In genomic region chr15:71088155-71088554, GRCh38 we compare ENCODE assay signal across 37 cellular contexts. TPM values are rescaled to one million over a fixed set of nuclear protein-coding genes. Genes with fewer than 3 reads are reported as not detected.
"Had no signal": no experiment of that assay in that cellular context is flagged by ENCODE, and none has a peak within 500 bp of the region (broad histone marks: within the 10 kb centered on the region; RNA-seq: fewer than 3 reads in every experiment).

No MANE protein-coding gene starts in this region.

- H3K27ac ChIP-seq: adrenal gland, ascending aorta, body of pancreas, brain microvascular endothelial cell, breast epithelium, cardiac muscle cell had no signal

- H3K9me3 Mint-ChIP-seq: activated naive CD4-positive, alpha-beta T cell treated with anti-CD3 and anti-CD28 coated beads, Interleukin-2, amount 10 ng/mL, durations not matched to agents 7 days and 5 days; activated naive CD4-positive, alpha-beta T cell treated with anti-CD3 and anti-CD28 coated beads, Interleukin-2, amount 50 U/mL, for 24 hours; activated naive CD8-positive, alpha-beta T cell treated with anti-CD3 and anti-CD28 coated beads, Interleukin-2, amount 10 ng/mL, durations not matched to agents 7 days and 5 days; activated T-helper 1 cell treated with anti-CD3 and anti-CD28 coated beads, Interleukin-12 subunit alpha, Interleukin-12 subunit beta, Interleukin-2, Interleukin-4 antibody, amounts not matched to agents 30 ng/mL and 10 ng/mL and 1 ng/mL, durations not matched to agents 14 hours and 24 hours and 36 hours; activated T-helper 17 cell treated with anti-CD3 and anti-CD28 coated beads, Interleukin-2, amount 50 U/mL, for 72 hours; activated T-helper 2 cell treated with anti-CD3 and anti-CD28 coated beads, Interferon-gamma antibody, Interleukin-2, Interleukin-4, amounts not matched to agents 10 μg/mL and 5 μg/mL and 100 μg/mL, durations not matched to agents 14 hours and 24 hours and 36 hours; central memory CD8-positive, alpha-beta T cell had no signal

- H3K4me1 ChIP-seq: adrenal gland, body of pancreas, breast epithelium had no signal

- H3K4me1 Mint-ChIP-seq: activated naive CD4-positive, alpha-beta T cell treated with anti-CD3 and anti-CD28 coated beads, Interleukin-2, amount 10 ng/mL, durations not matched to agents 7 days and 5 days; activated naive CD4-positive, alpha-beta T cell treated with anti-CD3 and anti-CD28 coated beads, Interleukin-2, amount 50 U/mL, for 24 hours; activated naive CD8-positive, alpha-beta T cell treated with anti-CD3 and anti-CD28 coated beads, Interleukin-2, amount 10 ng/mL, durations not matched to agents 7 days and 5 days; activated T-helper 17 cell treated with anti-CD3 and anti-CD28 coated beads, Interleukin-2, amount 50 U/mL, for 72 hours; central memory CD8-positive, alpha-beta T cell had no signal

- H3K36me3 ChIP-seq: adrenal gland, ascending aorta, brain microvascular endothelial cell, breast epithelium, cardiac muscle cell had no signal

- H3K4me3 Mint-ChIP-seq: activated naive CD4-positive, alpha-beta T cell treated with anti-CD3 and anti-CD28 coated beads for 36 hours; activated naive CD4-positive, alpha-beta T cell treated with anti-CD3 and anti-CD28 coated beads, Interleukin-2, amount 10 ng/mL, durations not matched to agents 7 days and 5 days; activated naive CD4-positive, alpha-beta T cell treated with anti-CD3 and anti-CD28 coated beads, Interleukin-2, amount 50 U/mL, for 24 hours; activated naive CD8-positive, alpha-beta T cell; activated naive CD8-positive, alpha-beta T cell treated with anti-CD3 and anti-CD28 coated beads, Interleukin-2, amount 10 ng/mL, durations not matched to agents 7 days and 5 days; activated T-cell treated with anti-CD3 and anti-CD28 coated beads, Interleukin-2, amount 50 U/mL, for 24 hours; activated T-cell treated with anti-CD3 and anti-CD28 coated beads, Interleukin-2, amount 50 U/mL, for 4 hours; activated T-cell treated with anti-CD3 and anti-CD28 coated beads, Interleukin-2, amount 50 U/mL, for 72 hours; activated T-helper 1 cell treated with anti-CD3 and anti-CD28 coated beads, Interleukin-12 subunit alpha, Interleukin-12 subunit beta, Interleukin-2, Interleukin-4 antibody, amounts not matched to agents 30 ng/mL and 10 ng/mL and 1 ng/mL, durations not matched to agents 14 hours and 24 hours and 36 hours; activated T-helper 17 cell treated with anti-CD3 and anti-CD28 coated beads, Interleukin-2, amount 50 U/mL, for 72 hours; brain; central memory CD8-positive, alpha-beta T cell had no signal

- H3K36me3 Mint-ChIP-seq: activated naive CD4-positive, alpha-beta T cell treated with anti-CD3 and anti-CD28 coated beads, Interleukin-2, amount 10 ng/mL, durations not matched to agents 7 days and 5 days; activated naive CD4-positive, alpha-beta T cell treated with anti-CD3 and anti-CD28 coated beads, Interleukin-2, amount 50 U/mL, for 24 hours; activated naive CD4-positive, alpha-beta T cell treated with anti-CD3 and anti-CD28 coated beads, Interleukin-2, amount 50 U/mL, for 72 hours; activated naive CD8-positive, alpha-beta T cell treated with anti-CD3 and anti-CD28 coated beads, Interleukin-2, amount 10 ng/mL, durations not matched to agents 7 days and 5 days; brain had no signal

- H3K9me3 ChIP-seq: adrenal gland, ascending aorta, body of pancreas, breast epithelium had no signal

- ATAC-seq: activated naive CD4-positive, alpha-beta T cell treated with anti-CD3 and anti-CD28 coated beads, Interleukin-2, amount 50 U/mL, for 72 hours; activated T-cell treated with anti-CD3 and anti-CD28 coated beads, Interleukin-2, amount 50 U/mL, for 4 hours; activated T-cell treated with anti-CD3 and anti-CD28 coated beads, Interleukin-2, amount 50 U/mL, for 72 hours; activated T-helper 17 cell treated with anti-CD3 and anti-CD28 coated beads, Interleukin-2, amount 50 U/mL, for 72 hours; body of pancreas had no signal

- H3K27me3 Mint-ChIP-seq: brain had no signal

- H3K4me3 ChIP-seq: adrenal gland, ascending aorta, body of pancreas, breast epithelium, cardiac muscle cell had no signal

- DNase-seq: activated effector memory CD4-positive, alpha-beta T cell treated with anti-CD3 and anti-CD28 coated beads, Interleukin-2, amount 50 U/mL, for 16 hours; activated effector memory CD4-positive, alpha-beta T cell treated with Interleukin-2 at 50 U/mL for 16 hours; activated gamma-delta T cell; activated gamma-delta T cell treated with Interleukin-2 at 50 U/mL for 16 hours; activated naive CD4-positive, alpha-beta T cell; activated naive CD4-positive, alpha-beta T cell treated with anti-CD3 and anti-CD28 coated beads for 36 hours; activated naive CD4-positive, alpha-beta T cell treated with anti-CD3 and anti-CD28 coated beads, Interleukin-2, amount 10 ng/mL, durations not matched to agents 7 days and 5 days; activated naive CD4-positive, alpha-beta T cell treated with anti-CD3 and anti-CD28 coated beads, Interleukin-2, amount 50 U/mL, for 16 hours; activated naive CD4-positive, alpha-beta T cell treated with Interleukin-2 at 50 U/mL for 16 hours; activated naive CD8-positive, alpha-beta T cell treated with anti-CD3 and anti-CD28 coated beads, Interleukin-2, amount 10 ng/mL, durations not matched to agents 7 days and 5 days; activated T-cell treated with anti-CD3 and anti-CD28 coated beads for 4 hours; activated T-cell treated with anti-CD3 and anti-CD28 coated beads, Interleukin-2, amount 50 U/mL, for 1 hour; activated T-cell treated with anti-CD3 and anti-CD28 coated beads, Interleukin-2, amount 50 U/mL, for 24 hours; activated T-cell treated with anti-CD3 and anti-CD28 coated beads, Interleukin-2, amount 50 U/mL, for 4 hours; activated T-cell treated with anti-CD3 and anti-CD28 coated beads, Interleukin-2, amount 50 U/mL, for 48 hours; activated T-cell treated with anti-CD3 and anti-CD28 coated beads, Interleukin-2, amount 50 U/mL, for 72 hours; adrenal gland; amniotic stem cell; amygdala; anterior cingulate cortex; aorta; body of pancreas; brain microvascular endothelial cell; caudate nucleus; central memory CD4-positive, alpha-beta T cell; cerebellar nuclear complex had no signal

- H3K27ac Mint-ChIP-seq: activated naive CD4-positive, alpha-beta T cell treated with anti-CD3 and anti-CD28 coated beads for 36 hours; activated naive CD4-positive, alpha-beta T cell treated with anti-CD3 and anti-CD28 coated beads, Interleukin-2, amount 10 ng/mL, durations not matched to agents 7 days and 5 days; activated naive CD4-positive, alpha-beta T cell treated with anti-CD3 and anti-CD28 coated beads, Interleukin-2, amount 50 U/mL, for 24 hours; activated naive CD4-positive, alpha-beta T cell treated with anti-CD3 and anti-CD28 coated beads, Interleukin-2, amount 50 U/mL, for 72 hours; activated naive CD8-positive, alpha-beta T cell; activated naive CD8-positive, alpha-beta T cell treated with anti-CD3 and anti-CD28 coated beads, Interleukin-2, amount 10 ng/mL, durations not matched to agents 7 days and 5 days; activated T-cell treated with anti-CD3 and anti-CD28 coated beads, Interleukin-2, amount 50 U/mL, for 24 hours; activated T-cell treated with anti-CD3 and anti-CD28 coated beads, Interleukin-2, amount 50 U/mL, for 72 hours; activated T-helper 1 cell treated with anti-CD3 and anti-CD28 coated beads, Interleukin-12 subunit alpha, Interleukin-12 subunit beta, Interleukin-2, Interleukin-4 antibody, amounts not matched to agents 30 ng/mL and 10 ng/mL and 1 ng/mL, durations not matched to agents 14 hours and 24 hours and 36 hours; activated T-helper 17 cell treated with anti-CD3 and anti-CD28 coated beads, Interleukin-2, amount 50 U/mL, for 72 hours; activated T-helper 2 cell treated with anti-CD3 and anti-CD28 coated beads, Interferon-gamma antibody, Interleukin-2, Interleukin-4, amounts not matched to agents 10 μg/mL and 5 μg/mL and 100 μg/mL, durations not matched to agents 14 hours and 24 hours and 36 hours; brain had no signal

RNA-seq across cellular contexts. Expression of gene THSD4, which starts 27.1 kb away (rescaled TPM):
- total RNA-seq: activated naive CD4-positive, alpha-beta T cell treated with anti-CD3 and anti-CD28 coated beads for 36 hours; activated naive CD4-positive, alpha-beta T cell treated with anti-CD3 and anti-CD28 coated beads, Interleukin-2, amount 50 U/mL, for 72 hours; activated naive CD8-positive, alpha-beta T cell treated with anti-CD3 and anti-CD28 coated beads, Interleukin-2, amount 10 ng/mL, durations not matched to agents 7 days and 5 days; activated T-cell treated with anti-CD3 and anti-CD28 coated beads, Interleukin-2, amount 50 U/mL, for 72 hours; activated T-helper 1 cell treated with anti-CD3 and anti-CD28 coated beads, Interleukin-12 subunit alpha, Interleukin-12 subunit beta, Interleukin-2, Interleukin-4 antibody, amounts not matched to agents 30 ng/mL and 10 ng/mL and 1 ng/mL, durations not matched to agents 14 hours and 24 hours and 36 hours; activated T-helper 2 cell treated with anti-CD3 and anti-CD28 coated beads, Interferon-gamma antibody, Interleukin-2, Interleukin-4, amounts not matched to agents 10 μg/mL and 5 μg/mL and 100 μg/mL, durations not matched to agents 14 hours and 24 hours and 36 hours had no signal
